14 cellular contexts compared by ENCODE assay signal in the genomic region with DNA sequence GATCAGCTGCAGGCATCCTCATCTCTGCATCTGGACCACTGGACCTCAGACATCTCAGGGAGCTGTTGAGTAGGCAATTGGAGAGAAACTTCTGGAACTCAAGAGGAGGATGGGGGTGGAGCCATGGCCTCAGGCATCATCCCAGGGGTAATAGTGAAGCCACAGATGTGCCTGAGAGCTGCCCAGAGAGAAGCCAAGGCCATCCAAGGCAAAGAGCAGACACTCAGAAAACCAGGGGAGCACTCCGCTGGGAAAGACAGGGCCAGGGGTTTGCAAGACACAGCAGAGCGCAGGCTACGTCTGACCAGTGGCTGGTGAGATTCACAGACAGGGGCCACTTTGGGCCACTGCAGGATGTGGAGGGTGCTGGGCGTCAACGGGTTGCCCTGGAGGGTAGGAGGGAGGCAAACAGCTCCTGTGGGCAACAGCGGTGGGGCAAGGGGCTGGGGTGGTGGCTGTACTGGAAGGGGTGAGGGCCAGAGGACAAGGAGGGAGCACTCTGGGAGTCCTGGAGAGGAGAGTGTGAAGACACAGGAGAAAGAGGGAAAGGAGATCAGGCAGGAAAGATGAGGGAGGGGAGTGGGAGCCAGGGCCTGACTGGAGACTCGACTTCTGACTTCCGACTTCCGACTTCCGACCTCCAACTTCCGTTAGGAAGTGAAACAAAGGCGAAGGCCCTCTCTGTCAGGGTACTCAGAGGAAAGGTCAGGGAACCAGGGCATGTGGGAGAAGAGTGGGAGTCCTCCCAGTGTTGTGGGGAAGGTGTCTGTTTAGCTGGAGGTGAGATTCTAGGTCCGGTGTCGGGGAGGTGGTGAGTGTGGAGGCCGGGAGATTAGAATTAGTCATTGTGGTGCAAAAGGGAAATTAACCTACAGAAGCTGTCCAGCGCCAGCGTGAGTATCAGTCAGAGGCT.
A peak's percentile ranks its signal among the peaks of the same experiment; 100 is the strongest.
DNase-seq lines count a peak whose midpoint lies in the region; ATAC-seq and TF ChIP-seq lines count a peak whose summit lies in the region.
"Had no signal": no experiment of that assay in that cellular context is flagged by ENCODE, and none has a peak within 500 bp of the region (broad histone marks: within the 10 kb centered on the region; RNA-seq: fewer than 3 reads in every experiment).

No MANE protein-coding gene starts in this region.

- intact Hi-C loops in tibial artery (cut with DNase I; ENCODE audit: low total_unique reads), result no loop called here

- TF ChIP-seq POLR2A in GM18505 (IDR thresholded peaks at IDR 0.05; ENCODE audit: borderline replicate concordance, extremely low read depth, insufficient read depth, insufficient read length), result no peak

- no peaks in the 10 kb centered on the region for H3K9me3 ChIP-seq in tibial artery
- H3K9me3 ChIP-seq: heart right ventricle had no signal

- ATAC-seq in stimulated activated memory B cell treated with anti-CD40 and anti-IgM and Interleukin-4, amounts not matched to agents 10 μg/mL and 1 μg/mL and 100 μg/mL, for 72 hours, result peak; percentile 46
- ATAC-seq in GM18505 (IDR thresholded peaks at IDR 0.05; ENCODE audit: unreplicated experiment), result no peak
- no peak for ATAC-seq in HG03139 (IDR thresholded peaks at IDR 0.05; ENCODE audit: unreplicated experiment)
- ATAC-seq: heart right ventricle had no signal

- DNase-seq in activated T-cell treated with anti-CD3 and anti-CD28 coated beads, Interleukin-2, amount 50 U/mL, for 24 hours, result peak; percentile 27
- DNase-seq in activated T-cell treated with anti-CD3 and anti-CD28 coated beads for 4 hours, result no peak
- DNase-seq in NCI-H226, result peak; percentile 65
- peak; percentile 25 for DNase-seq in choroid plexus epithelial cell (ENCODE audit: low read depth)
- DNase-seq in tibial artery, result no peak
- DNase-seq: activated gamma-delta T cell treated with Interleukin-2 at 50 U/mL for 16 hours; heart right ventricle; NCI-H526; small intestine; stimulated activated naive CD4-positive, alpha-beta T cell had no signal

- no peaks in the 10 kb centered on the region for H3K36me3 ChIP-seq in tibial artery
- H3K36me3 ChIP-seq: heart right ventricle had no signal

- no peaks in the 10 kb centered on the region for H3K27me3 Mint-ChIP-seq in activated T-cell treated with anti-CD3 and anti-CD28 coated beads, Interleukin-2, amount 50 U/mL, for 24 hours
- peaks cover 24% of the 10 kb centered on the region for H3K27me3 Mint-ChIP-seq in stimulated activated memory B cell treated with anti-CD40 and anti-IgM and Interleukin-4, amounts not matched to agents 10 μg/mL and 1 μg/mL and 100 μg/mL, for 72 hours

- no peak overlapping the region for H3K4me3 Mint-ChIP-seq in activated T-cell treated with anti-CD3 and anti-CD28 coated beads, Interleukin-2, amount 50 U/mL, for 24 hours
- no peak overlapping the region for H3K4me3 Mint-ChIP-seq in stimulated activated memory B cell treated with anti-CD40 and anti-IgM and Interleukin-4, amounts not matched to agents 10 μg/mL and 1 μg/mL and 100 μg/mL, for 72 hours

- no peaks in the 10 kb centered on the region for H3K9me3 Mint-ChIP-seq in activated T-cell treated with anti-CD3 and anti-CD28 coated beads, Interleukin-2, amount 50 U/mL, for 24 hours
- no peaks in the 10 kb centered on the region for H3K9me3 Mint-ChIP-seq in stimulated activated memory B cell treated with anti-CD40 and anti-IgM and Interleukin-4, amounts not matched to agents 10 μg/mL and 1 μg/mL and 100 μg/mL, for 72 hours

- peaks cover 0 to 14% of the 10 kb centered on the region in 2 donors for H3K27me3 ChIP-seq in tibial artery

- no peak for TF ChIP-seq CTCF in choroid plexus epithelial cell (conservative IDR thresholded peaks at IDR 0.05; ENCODE audit: low read depth, low read length)
- TF ChIP-seq CTCF in tibial artery (IDR thresholded peaks at IDR 0.05), result no peak

- H3K27ac Mint-ChIP-seq in activated T-cell treated with anti-CD3 and anti-CD28 coated beads, Interleukin-2, amount 50 U/mL, for 24 hours, result peak overlapping the region; percentile 50
- no peak overlapping the region for H3K27ac Mint-ChIP-seq in stimulated activated memory B cell treated with anti-CD40 and anti-IgM and Interleukin-4, amounts not matched to agents 10 μg/mL and 1 μg/mL and 100 μg/mL, for 72 hours

- no peak overlapping the region for H3K27ac ChIP-seq in tibial artery
- H3K27ac ChIP-seq: dorsolateral prefrontal cortex, heart right ventricle had no signal

- peaks cover 8% of the 10 kb centered on the region for H3K4me1 Mint-ChIP-seq in activated T-cell treated with anti-CD3 and anti-CD28 coated beads, Interleukin-2, amount 50 U/mL, for 24 hours (ENCODE audit: low read depth)
- no peaks in the 10 kb centered on the region for H3K4me1 Mint-ChIP-seq in stimulated activated memory B cell treated with anti-CD40 and anti-IgM and Interleukin-4, amounts not matched to agents 10 μg/mL and 1 μg/mL and 100 μg/mL, for 72 hours

- no peak overlapping the region for H3K4me3 ChIP-seq in choroid plexus epithelial cell (ENCODE audit: low read depth, low read length)
- no peak overlapping the region for H3K4me3 ChIP-seq in tibial artery
- H3K4me3 ChIP-seq: dorsolateral prefrontal cortex, heart right ventricle had no signal

- no peaks in the 10 kb centered on the region for H3K4me1 ChIP-seq in tibial artery
- H3K4me1 ChIP-seq: heart right ventricle had no signal

- H3K36me3 Mint-ChIP-seq in activated T-cell treated with anti-CD3 and anti-CD28 coated beads, Interleukin-2, amount 50 U/mL, for 24 hours (ENCODE audit: low read depth), result peaks cover 18% of the 10 kb centered on the region
- peaks cover 21% of the 10 kb centered on the region for H3K36me3 Mint-ChIP-seq in stimulated activated memory B cell treated with anti-CD40 and anti-IgM and Interleukin-4, amounts not matched to agents 10 μg/mL and 1 μg/mL and 100 μg/mL, for 72 hours

Comparison
In these comparisons a context has a peak if more than half of its experiments do, and no peak if none do; other contexts are left out.
1. DNase-seq: peak in activated T-cell treated with anti-CD3 and anti-CD28 coated beads, Interleukin-2, amount 50 U/mL, for 24 hours (single experiment), NCI-H226 (single experiment) and choroid plexus epithelial cell (single experiment); none in activated T-cell treated with anti-CD3 and anti-CD28 coated beads for 4 hours (single experiment) and tibial artery (0 of 2).